8 cellular contexts compared by ENCODE assay signal in the genomic region with DNA sequence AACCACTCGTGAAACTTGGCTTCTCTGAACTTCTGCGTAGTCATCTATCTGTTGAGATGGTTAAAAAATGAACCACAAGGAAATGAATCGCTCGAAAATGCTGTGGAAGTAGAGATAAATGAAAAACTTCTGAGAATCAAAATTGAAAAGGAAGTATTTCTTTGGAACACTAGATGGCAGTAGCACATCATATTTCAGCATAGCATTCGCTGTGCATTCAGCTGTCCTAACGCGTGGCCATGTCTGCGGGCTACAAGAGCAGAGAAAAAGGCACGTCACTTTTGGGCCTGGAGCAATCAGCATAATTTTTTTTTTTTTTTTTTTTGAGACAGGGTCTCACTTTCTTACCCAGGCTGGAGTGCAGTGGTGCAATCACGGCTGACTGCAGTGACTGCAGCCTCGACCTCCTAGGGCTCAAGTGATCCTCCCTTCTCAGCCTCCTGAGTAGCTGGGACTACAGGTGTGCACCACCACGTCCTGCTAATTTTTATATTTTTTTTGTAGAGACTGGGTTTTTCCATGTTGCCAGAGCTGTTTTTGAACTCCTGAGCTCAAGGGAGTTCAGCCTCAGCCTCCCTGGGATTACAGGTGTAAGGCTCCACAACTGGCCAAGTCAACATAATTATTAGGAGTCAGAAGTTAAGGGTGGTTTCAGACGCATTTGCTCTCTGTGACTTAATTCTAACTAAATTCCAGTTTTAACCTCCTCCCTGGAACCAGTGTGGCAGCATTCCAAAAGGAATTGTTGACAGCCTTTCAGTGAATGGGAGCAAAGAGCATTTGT. TPM values are rescaled to one million over a fixed set of nuclear protein-coding genes. Genes with fewer than 3 reads are reported as not detected.
DNase-seq lines count a peak whose midpoint lies in the region; ATAC-seq, FAIRE-seq and TF ChIP-seq lines count a peak whose summit lies in the region.

No MANE protein-coding gene starts in this region.

- no peak overlapping the region for H3K27ac ChIP-seq in kidney (ENCODE audit: low read depth in 2 of 2, low read length in 2 of 2)

- no peaks in the 10 kb centered on the region for H3K9me3 ChIP-seq in kidney (ENCODE audit: control insufficient read depth in 1 of 2, low read length in 2 of 2)

- peak; percentile 54 for TF ChIP-seq CTCF in cardiac fibroblast (IDR thresholded peaks at IDR 0.05; ENCODE audit: low read depth, low read length)
- TF ChIP-seq CTCF in kidney (IDR thresholded peaks at IDR 0.05; ENCODE audit: borderline replicate concordance, extremely low read depth, insufficient read depth), result peak; percentile 85

- H3K4me3 ChIP-seq in cardiac fibroblast (replicated peaks in 1 of 2; ENCODE audit: low read depth in 2 of 2, low read length in 2 of 2), result no peak overlapping the region
- H3K4me3 ChIP-seq in kidney (ENCODE audit: low read length in 2 of 2), result no peak overlapping the region

- intact Hi-C loops in kidney (cut with DNase I), result loop anchor here (10.0 kb wide), 1 partner anchor 111 kb away; no protein-coding TSS in a partner anchor

- ATAC-seq in HG02759 (IDR thresholded peaks at IDR 0.05; ENCODE audit: unreplicated experiment), result peak; percentile 77

- no peaks in the 10 kb centered on the region for H3K4me1 ChIP-seq in kidney (ENCODE audit: control insufficient read depth in 1 of 2, insufficient read depth in 1 of 2, low read depth in 1 of 2, low read length in 2 of 2)

- peak; percentile 71 for FAIRE-seq in kidney (lab: Jason Lieb, UNC)

- H3K36me3 ChIP-seq in kidney (ENCODE audit: control insufficient read depth in 1 of 2, insufficient read depth in 2 of 2, low read length in 2 of 2), result no peaks in the 10 kb centered on the region

- DNase-seq in NCI-H510A treated with DMSO at 0.1 percent for 48 hours (lab: John Stamatoyannopoulos, UW) (peak; percentile 61), NCI-H510A (lab: John Stamatoyannopoulos, UW) (no peak), NCI-H146 treated with DMSO at 0.1 percent for 48 hours (lab: John Stamatoyannopoulos, UW; ENCODE audit: unreplicated experiment) (peak; percentile 87), T-helper 1 cell (peak in 4 of 5 donors; percentile 16 to 68 (median 40)), cardiac fibroblast (ENCODE audit: low read depth in 2 of 2) (peak; percentile 82 to 84), kidney (peak; percentile 76)
- DNase-seq in stimulated activated CD4-positive, alpha-beta T cell treated with anti-CD3 and anti-CD28 coated beads, Interleukin-4, amount 100 ng/mL, for 24 hours, result peak; percentile 48

- H3K9ac ChIP-seq in kidney (ENCODE audit: low read length in 2 of 2), result no peak overlapping the region

RNA-seq across cellular contexts. Expression of a gene that starts 8.8 kb away (rescaled TPM):
- 48.1 TPM for total RNA-seq in kidney
- polyA plus RNA-seq in kidney (ENCODE audit: insufficient read depth, low read depth, low replicate concordance), result 24.8 TPM

RNA-seq across cellular contexts. Expression of a gene that starts 45.7 kb away (rescaled TPM):
- total RNA-seq in kidney, result 7.8 TPM
- 1.2 TPM for polyA plus RNA-seq in kidney (ENCODE audit: insufficient read depth, low read depth, low replicate concordance)
